ENCODE assay signal across 14 cellular contexts in genomic region chr21:34790834-34791233, GRCh38.
"Had no signal": no experiment of that assay in that cellular context is flagged by ENCODE, and none has a peak within 500 bp of the region (broad histone marks: within the 10 kb centered on the region; RNA-seq: fewer than 3 reads in every experiment).

No MANE protein-coding gene starts in this region.

- H3K27me3 ChIP-seq: breast epithelium, thyroid gland had no signal

- ATAC-seq: activated CD4-positive, alpha-beta T cell treated with anti-CD3 and anti-CD28 coated beads for 36 hours; activated T-cell treated with anti-CD3 and anti-CD28 coated beads, Interleukin-2, amount 50 U/mL, for 72 hours had no signal

- H3K9me3 ChIP-seq: breast epithelium, thyroid gland had no signal

- H3K27ac ChIP-seq: breast epithelium, thyroid gland had no signal

- H3K4me1 Mint-ChIP-seq: activated CD4-positive, alpha-beta memory T cell treated with anti-CD3 and anti-CD28 coated beads, Interleukin-2, amount 10 ng/mL, durations not matched to agents 7 days and 5 days; activated CD4-positive, alpha-beta T cell treated with anti-CD3 and anti-CD28 coated beads for 36 hours; activated naive CD8-positive, alpha-beta T cell treated with anti-CD3 and anti-CD28 coated beads, Interleukin-2, amount 10 ng/mL, durations not matched to agents 7 days and 5 days had no signal

- H3K27me3 Mint-ChIP-seq: activated CD4-positive, alpha-beta memory T cell treated with anti-CD3 and anti-CD28 coated beads, Interleukin-2, amount 10 ng/mL, durations not matched to agents 7 days and 5 days; activated CD4-positive, alpha-beta T cell treated with anti-CD3 and anti-CD28 coated beads for 36 hours; activated naive CD8-positive, alpha-beta T cell treated with anti-CD3 and anti-CD28 coated beads, Interleukin-2, amount 10 ng/mL, durations not matched to agents 7 days and 5 days had no signal

- H3K27ac Mint-ChIP-seq: activated CD4-positive, alpha-beta memory T cell treated with anti-CD3 and anti-CD28 coated beads, Interleukin-2, amount 10 ng/mL, durations not matched to agents 7 days and 5 days; activated CD4-positive, alpha-beta T cell treated with anti-CD3 and anti-CD28 coated beads for 36 hours; activated naive CD8-positive, alpha-beta T cell treated with anti-CD3 and anti-CD28 coated beads, Interleukin-2, amount 10 ng/mL, durations not matched to agents 7 days and 5 days; activated T-cell treated with anti-CD3 and anti-CD28 coated beads, Interleukin-2, amount 50 U/mL, for 72 hours had no signal

- DNase-seq: activated CD4-positive, alpha-beta memory T cell treated with anti-CD3 and anti-CD28 coated beads, Interleukin-2, amount 10 ng/mL, durations not matched to agents 7 days and 5 days; activated CD4-positive, alpha-beta T cell treated with anti-CD3 and anti-CD28 coated beads for 36 hours; activated gamma-delta T cell treated with Interleukin-2 at 50 U/mL for 16 hours; activated naive CD8-positive, alpha-beta T cell treated with anti-CD3 and anti-CD28 coated beads, Interleukin-2, amount 10 ng/mL, durations not matched to agents 7 days and 5 days; activated T-cell treated with anti-CD3 and anti-CD28 coated beads, Interleukin-2, amount 50 U/mL, for 72 hours; aorta; dermis blood vessel endothelial cell; erythroblast; hypothalamus; kidney glomerular epithelial cell; stimulated activated CD4-positive, alpha-beta T cell treated with anti-CD3 and anti-CD28 coated beads, Interleukin-15, amount 100 ng/mL, for 24 hours; stimulated activated CD4-positive, alpha-beta T cell treated with anti-CD3 and anti-CD28 coated beads, Interleukin-4, amount 100 ng/mL, for 4 hours; thyroid gland had no signal

- H3K36me3 ChIP-seq: thyroid gland had no signal

- H3K9me3 Mint-ChIP-seq: activated CD4-positive, alpha-beta memory T cell treated with anti-CD3 and anti-CD28 coated beads, Interleukin-2, amount 10 ng/mL, durations not matched to agents 7 days and 5 days; activated T-cell treated with anti-CD3 and anti-CD28 coated beads, Interleukin-2, amount 50 U/mL, for 72 hours had no signal

- H3K4me3 Mint-ChIP-seq: activated CD4-positive, alpha-beta memory T cell treated with anti-CD3 and anti-CD28 coated beads, Interleukin-2, amount 10 ng/mL, durations not matched to agents 7 days and 5 days; activated CD4-positive, alpha-beta T cell treated with anti-CD3 and anti-CD28 coated beads for 36 hours; activated naive CD8-positive, alpha-beta T cell treated with anti-CD3 and anti-CD28 coated beads, Interleukin-2, amount 10 ng/mL, durations not matched to agents 7 days and 5 days; activated T-cell treated with anti-CD3 and anti-CD28 coated beads, Interleukin-2, amount 50 U/mL, for 72 hours had no signal

- H3K4me3 ChIP-seq: breast epithelium, thyroid gland had no signal
